ENCODE assay signal across 1 cellular context in the genomic region with DNA sequence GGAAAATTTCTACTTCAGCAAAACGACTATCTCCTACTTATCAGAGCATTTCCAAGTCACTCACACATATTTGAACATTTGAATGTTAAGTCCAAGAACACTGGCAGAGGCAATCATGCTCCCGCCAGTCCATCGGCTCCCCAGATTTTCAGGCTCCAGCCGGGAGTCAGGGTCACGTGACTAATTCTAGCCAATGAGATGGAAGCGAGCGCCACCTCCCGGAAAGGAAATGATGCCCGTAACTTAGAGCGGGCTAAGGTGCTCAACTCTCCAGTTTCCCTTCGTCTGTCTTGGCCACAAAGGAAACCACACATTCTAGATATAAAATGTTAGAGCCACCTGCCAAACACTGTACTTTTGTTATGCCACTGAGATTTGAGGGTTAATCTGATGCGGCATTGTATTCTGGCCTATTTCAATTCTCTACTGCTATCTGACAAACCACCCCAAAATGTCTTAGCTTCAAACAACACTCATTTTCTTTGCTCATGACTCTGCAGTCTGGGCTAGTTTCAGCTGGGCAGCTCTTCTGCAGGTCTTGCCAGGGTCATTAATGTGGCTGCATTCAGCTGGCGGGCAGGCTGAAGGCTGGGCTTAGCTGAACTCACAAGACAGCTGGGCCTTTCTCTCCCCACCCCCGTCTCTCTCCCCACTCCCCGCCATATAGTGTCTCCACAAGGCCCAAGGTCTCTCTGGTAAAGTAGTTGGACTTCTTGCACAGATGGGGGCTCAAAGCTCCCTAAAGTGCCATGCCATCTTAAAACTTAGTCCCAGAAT.
A peak's percentile ranks its signal among the peaks of the same experiment; 100 is the strongest.
TF ChIP-seq lines count a peak whose summit lies in the region.

No MANE protein-coding gene starts in this region.

TF ChIP-seq in H1, 55 proteins besides CTCF, POLR2A, EP300 and RAD21:
- TF ChIP-seq CBX8 (IDR thresholded peaks at IDR 0.05; ENCODE audit: borderline replicate concordance, low read depth, low read length) (no peak), NRF1 (IDR thresholded peaks at IDR 0.05; ENCODE audit: low read depth, low read length) (no peak), SP1 (IDR thresholded peaks at IDR 0.05; ENCODE audit: low read depth, low read length) (0 out of 2 replicates have a peak, but pooled peaks have one; percentile 8)
- TF ChIP-seq, protein P1, sequence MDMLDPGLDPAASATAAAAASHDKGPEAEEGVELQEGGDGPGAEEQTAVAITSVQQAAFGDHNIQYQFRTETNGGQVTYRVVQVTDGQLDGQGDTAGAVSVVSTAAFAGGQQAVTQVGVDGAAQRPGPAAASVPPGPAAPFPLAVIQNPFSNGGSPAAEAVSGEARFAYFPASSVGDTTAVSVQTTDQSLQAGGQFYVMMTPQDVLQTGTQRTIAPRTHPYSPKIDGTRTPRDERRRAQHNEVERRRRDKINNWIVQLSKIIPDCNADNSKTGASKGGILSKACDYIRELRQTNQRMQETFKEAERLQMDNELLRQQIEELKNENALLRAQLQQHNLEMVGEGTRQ (IDR thresholded peaks at IDR 0.05; ENCODE audit: low read length) = peak; percentile 79
- TF ChIP-seq, protein P2, sequence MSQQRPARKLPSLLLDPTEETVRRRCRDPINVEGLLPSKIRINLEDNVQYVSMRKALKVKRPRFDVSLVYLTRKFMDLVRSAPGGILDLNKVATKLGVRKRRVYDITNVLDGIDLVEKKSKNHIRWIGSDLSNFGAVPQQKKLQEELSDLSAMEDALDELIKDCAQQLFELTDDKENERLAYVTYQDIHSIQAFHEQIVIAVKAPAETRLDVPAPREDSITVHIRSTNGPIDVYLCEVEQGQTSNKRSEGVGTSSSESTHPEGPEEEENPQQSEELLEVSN (IDR thresholded peaks at IDR 0.05) = 0 out of 2 replicates have a peak, but pooled peaks have one; percentile 10
- TF ChIP-seq, protein P3, sequence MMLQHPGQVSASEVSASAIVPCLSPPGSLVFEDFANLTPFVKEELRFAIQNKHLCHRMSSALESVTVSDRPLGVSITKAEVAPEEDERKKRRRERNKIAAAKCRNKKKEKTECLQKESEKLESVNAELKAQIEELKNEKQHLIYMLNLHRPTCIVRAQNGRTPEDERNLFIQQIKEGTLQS (IDR thresholded peaks at IDR 0.05; ENCODE audit: insufficient read depth, low read depth, low read length) = 0 out of 2 replicates have a peak, but pooled peaks have one; percentile 57
